In the genomic region with DNA sequence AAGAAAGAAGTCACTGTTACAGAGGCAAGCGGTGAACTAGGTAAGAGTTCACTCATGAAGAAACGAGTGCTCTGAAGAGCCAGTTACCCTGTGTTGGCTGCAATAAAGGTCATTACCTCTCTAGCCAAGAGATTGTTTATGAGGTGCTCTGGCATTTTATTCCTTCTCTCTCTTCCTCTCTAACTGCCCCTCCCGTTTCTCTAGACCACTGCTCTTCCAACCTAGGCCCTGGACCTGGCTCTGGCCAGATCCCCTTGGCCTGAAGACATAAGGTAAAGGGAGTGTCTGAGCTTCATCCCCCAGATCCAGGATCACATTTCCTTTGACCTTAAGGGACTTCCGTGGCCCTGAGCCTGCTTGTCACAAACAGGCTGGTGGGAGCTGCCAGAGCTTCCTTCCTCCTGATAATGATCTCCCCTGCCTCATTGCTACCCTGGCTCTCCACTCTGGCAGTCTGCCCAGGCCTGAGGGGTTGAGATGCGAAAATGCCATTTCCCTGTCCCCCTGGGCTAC, we compare ENCODE assay signal across 12 cellular contexts. TPM values are rescaled to one million over a fixed set of nuclear protein-coding genes. Genes with fewer than 3 reads are reported as not detected.
DNase-seq lines count a peak whose midpoint lies in the region; ATAC-seq and TF ChIP-seq lines count a peak whose summit lies in the region.
"Had no signal": no experiment of that assay in that cellular context is flagged by ENCODE, and none has a peak within 500 bp of the region (broad histone marks: within the 10 kb centered on the region; RNA-seq: fewer than 3 reads in every experiment).

No MANE protein-coding gene starts in this region.

- no peaks in the 10 kb centered on the region for H4K20me1 ChIP-seq in hepatocyte (ENCODE audit: insufficient read depth, poor library complexity, severe bottlenecking)

- peak; percentile 69 for ATAC-seq in T-helper 17 cell
- ATAC-seq: WTC11 had no signal

- 52% methylated on average over 5 of the region's 5 CpGs for WGBS in hepatocyte (ENCODE audit: low lambda C conversion rate, missing lambda C conversion rate)
- WGBS in transverse colon (ENCODE audit: low coverage in 1 of 2), 2 donors = 26 to 50% methylated on average over 1 to 5 of the region's 5 CpGs

- in situ Hi-C loops in transverse colon (cut with MboI; ENCODE audit: low pct_ligation_motif_present in 1 of 4, low pct_unique_long_range_greater_than_20kb in 1 of 4, low sequenced_read_pairs in 3 of 4) = no loop called here

- H3K4me3 ChIP-seq in hepatocyte (no peak overlapping the region), transverse colon (no peak overlapping the region)
- H3K4me3 ChIP-seq: ovary, tibial nerve had no signal

- H3K4me1 Mint-ChIP-seq in T-helper 17 cell = peaks cover 34% of the 10 kb centered on the region

- H3K27ac ChIP-seq in hepatocyte (peak overlapping the region; percentile 10), transverse colon (peak overlapping the region; percentile 37 to 71 (median 56))
- H3K27ac ChIP-seq: ovary, tibial nerve had no signal

- H3K36me3 Mint-ChIP-seq in T-helper 17 cell (ENCODE audit: low read depth) = peaks cover 4% of the 10 kb centered on the region
- H3K36me3 Mint-ChIP-seq: WTC11 had no signal

- H3K4me1 ChIP-seq in hepatocyte (ENCODE audit: insufficient read depth) (peaks cover 8% of the 10 kb centered on the region), transverse colon (peaks cover 18 to 31% (median 20%) of the 10 kb centered on the region in 4 donors)

- H3K9me2 ChIP-seq in hepatocyte (replicated peaks; ENCODE audit: insufficient read depth) = no peaks in the 10 kb centered on the region

- H3K4me2 ChIP-seq in hepatocyte = no peak overlapping the region

- no peak for TF ChIP-seq EP300 in transverse colon (IDR thresholded peaks at IDR 0.05; ENCODE audit: low read depth)

- DNase-seq in NCI-H2171 treated with DMSO at 0.1 percent for 48 hours (lab: John Stamatoyannopoulos, UW) = peak; percentile 23
- DNase-seq in NCI-H2171 (lab: John Stamatoyannopoulos, UW) = no peak
- DNase-seq in T-helper 17 cell = no peak
- no peak for DNase-seq in hepatocyte (ENCODE audit: low spot score)
- DNase-seq in transverse colon = peak; percentile 37
- DNase-seq in stimulated activated CD4-positive, alpha-beta T cell treated with anti-CD3 and anti-CD28 coated beads, Interleukin-12 subunit alpha, Interleukin-12 subunit beta, amount 100 ng/mL, for 4 hours = no peak
- no peak for DNase-seq in activated T-cell treated with anti-CD3 and anti-CD28 coated beads, Interleukin-2, amount 50 U/mL, for 48 hours
- DNase-seq in posterior vena cava (ENCODE audit: low spot score) = no peak
- DNase-seq: caudate nucleus, ovary had no signal

- no peaks in the 10 kb centered on the region for H3K79me2 ChIP-seq in hepatocyte

- H2AFZ ChIP-seq in hepatocyte = no peak overlapping the region

- peak overlapping the region; percentile 92 for H3K27ac Mint-ChIP-seq in T-helper 17 cell
- H3K27ac Mint-ChIP-seq: WTC11 had no signal

- no peaks in the 10 kb centered on the region for H3K27me3 ChIP-seq in hepatocyte
- no peaks in the 10 kb centered on the region for H3K27me3 ChIP-seq in transverse colon
- H3K27me3 ChIP-seq: ovary, tibial nerve had no signal

- TF ChIP-seq POLR2A in transverse colon (IDR thresholded peaks at IDR 0.05) = no peak

- peaks cover 26% of the 10 kb centered on the region for H3K27me3 Mint-ChIP-seq in T-helper 17 cell

- no peaks in the 10 kb centered on the region for H3K9me3 ChIP-seq in T-helper 17 cell (ENCODE audit: control insufficient read depth, low read length, poor library complexity, severe bottlenecking)
- no peaks in the 10 kb centered on the region for H3K9me3 ChIP-seq in hepatocyte (ENCODE audit: low read depth)
- H3K9me3 ChIP-seq in transverse colon = no peaks in the 10 kb centered on the region
- H3K9me3 ChIP-seq: ovary, tibial nerve had no signal

- TF ChIP-seq CTCF in hepatocyte (IDR thresholded peaks at IDR 0.05; ENCODE audit: poor library complexity) (no peak), transverse colon (IDR thresholded peaks at IDR 0.05) (no peak)

- intact Hi-C loops in transverse colon (cut with DNase I; ENCODE audit: low total_unique reads) = no loop called here
- intact Hi-C loops in posterior vena cava (cut with DNase I) = no loop called here

- no peaks in the 10 kb centered on the region for H3K36me3 ChIP-seq in hepatocyte (replicated peaks; ENCODE audit: insufficient read depth, low read depth)
- H3K36me3 ChIP-seq in transverse colon = no peaks in the 10 kb centered on the region
- H3K36me3 ChIP-seq: ovary, tibial nerve had no signal

- peak overlapping the region; percentile 36 for H3K4me3 Mint-ChIP-seq in T-helper 17 cell
- H3K4me3 Mint-ChIP-seq: WTC11 had no signal

RNA-seq across cellular contexts. Expression of a gene that starts 2.0 kb away (rescaled TPM):
- total RNA-seq in T-helper 17 cell (not detected), hepatocyte (not detected in 2 replicates), transverse colon (under 1 TPM in 1 of 4 donors, not detected in 3; 0.48 TPM), posterior vena cava (not detected)
- not detected in 2 replicates for polyA plus RNA-seq in hepatocyte
- total RNA-seq: ovary, tibial nerve, WTC11 had no signal
- polyA plus RNA-seq: ovary had no signal

RNA-seq across cellular contexts. Expression of a gene that starts 9.6 kb away (rescaled TPM):
- total RNA-seq in T-helper 17 cell (not detected), hepatocyte (not detected in 2 replicates), transverse colon (not detected), posterior vena cava (not detected)
- not detected in 2 replicates for polyA plus RNA-seq in hepatocyte
- total RNA-seq: ovary, tibial nerve, WTC11 had no signal
- polyA plus RNA-seq: ovary had no signal

RNA-seq across cellular contexts. Expression of a gene that starts 13.5 kb away (rescaled TPM):
- total RNA-seq in T-helper 17 cell (not detected), hepatocyte (not detected in 2 replicates), transverse colon (not detected), posterior vena cava (not detected)
- not detected in 2 replicates for polyA plus RNA-seq in hepatocyte
- total RNA-seq: ovary, tibial nerve, WTC11 had no signal
- polyA plus RNA-seq: ovary had no signal

RNA-seq across cellular contexts. Expression of a gene that starts 14.1 kb away (rescaled TPM):
- not detected for total RNA-seq in T-helper 17 cell
- not detected in 2 replicates for total RNA-seq in hepatocyte
- not detected in 2 replicates for polyA plus RNA-seq in hepatocyte
- total RNA-seq in transverse colon = not detected
- total RNA-seq in posterior vena cava = not detected
- total RNA-seq: tibial nerve had no signal

RNA-seq across cellular contexts. Expression of a gene that starts 19.3 kb away (rescaled TPM):
- 10 to 100 TPM; 29.8 to 38.2 TPM for total RNA-seq in T-helper 17 cell
- total RNA-seq in hepatocyte = 92.0 and 114 TPM in 2 replicates
- polyA plus RNA-seq in hepatocyte = 108 and 112 TPM in 2 replicates
- total RNA-seq in transverse colon = 100 to 1,000 TPM; 144 to 275 (median 192) TPM
- 10 to 100 TPM; 78.0 to 80.7 TPM for total RNA-seq in posterior vena cava

Comparison
In these comparisons a context has a peak if more than half of its experiments do, and no peak if none do; other contexts are left out.
1. DNase-seq: peak in NCI-H2171 treated with DMSO at 0.1 percent for 48 hours (single experiment) and transverse colon (single experiment); none in NCI-H2171 (single experiment), T-helper 17 cell (0 of 3), hepatocyte (single experiment), stimulated activated CD4-positive, alpha-beta T cell treated with anti-CD3 and anti-CD28 coated beads, Interleukin-12 subunit alpha, Interleukin-12 subunit beta, amount 100 ng/mL, for 4 hours (single experiment), activated T-cell treated with anti-CD3 and anti-CD28 coated beads, Interleukin-2, amount 50 U/mL, for 48 hours (0 of 2) and posterior vena cava (single experiment).